Comparison of ENCODE assay signal across 27 cellular contexts in genomic region chr16:8237452-8237851, GRCh38.
"Had no signal": no experiment of that assay in that cellular context is flagged by ENCODE, and none has a peak within 500 bp of the region (broad histone marks: within the 10 kb centered on the region; RNA-seq: fewer than 3 reads in every experiment).

No MANE protein-coding gene starts in this region.

- H3K36me3 ChIP-seq: adrenal gland, WERI-Rb-1 had no signal

- H3K27ac ChIP-seq: adrenal gland, body of pancreas, WERI-Rb-1 had no signal

- ATAC-seq: activated CD4-positive, alpha-beta T cell treated with anti-CD3 and anti-CD28 coated beads for 36 hours; activated CD8-positive, alpha-beta memory T cell treated with anti-CD3 and anti-CD28 coated beads, Interleukin-2, amount 10 ng/mL, durations not matched to agents 7 days and 5 days; activated CD8-positive, alpha-beta T cell treated with anti-CD3 and anti-CD28 coated beads, Interleukin-2, amount 10 ng/mL, durations not matched to agents 7 days and 5 days; activated naive CD8-positive, alpha-beta T cell treated with anti-CD3 and anti-CD28 coated beads, Interleukin-2, amount 50 U/mL, for 24 hours; body of pancreas; effector memory CD8-positive, alpha-beta T cell; T-helper 17 cell had no signal

- H3K4me3 ChIP-seq: adrenal gland, body of pancreas had no signal

- H3K9me3 ChIP-seq: adrenal gland, body of pancreas had no signal

- H3K4me1 ChIP-seq: adrenal gland, body of pancreas had no signal

- H3K27me3 ChIP-seq: adrenal gland, body of pancreas had no signal

- DNase-seq: activated CD4-positive, alpha-beta memory T cell treated with anti-CD3 and anti-CD28 coated beads for 36 hours; activated CD4-positive, alpha-beta T cell treated with anti-CD3 and anti-CD28 coated beads for 36 hours; activated CD4-positive, alpha-beta T cell treated with anti-CD3 and anti-CD28 coated beads, Interleukin-2, amount 10 ng/mL, durations not matched to agents 24 days and 14 days; activated CD4-positive, CD25-positive, alpha-beta regulatory T cell; activated CD4-positive, CD25-positive, alpha-beta regulatory T cell treated with anti-CD3 and anti-CD28 coated beads, Interleukin-2, amount 50 U/mL, for 72 hours; activated CD8-positive, alpha-beta memory T cell treated with anti-CD3 and anti-CD28 coated beads, Interleukin-2, amount 10 ng/mL, durations not matched to agents 7 days and 5 days; activated CD8-positive, alpha-beta memory T cell treated with anti-CD3 and anti-CD28 coated beads, Interleukin-2, amount 50 U/mL, for 4 hours; activated CD8-positive, alpha-beta T cell treated with anti-CD3 and anti-CD28 coated beads, Interleukin-2, amount 10 ng/mL, durations not matched to agents 7 days and 5 days; activated effector memory CD4-positive, alpha-beta T cell treated with anti-CD3 and anti-CD28 coated beads, Interleukin-2, amount 50 U/mL, for 16 hours; activated naive CD4-positive, alpha-beta T cell treated with anti-CD3 and anti-CD28 coated beads for 36 hours; activated naive CD8-positive, alpha-beta T cell treated with anti-CD3 and anti-CD28 coated beads for 36 hours; activated naive CD8-positive, alpha-beta T cell treated with anti-CD3 and anti-CD28 coated beads, Interleukin-2, amount 50 U/mL, for 24 hours; activated T-cell treated with anti-CD3 and anti-CD28 coated beads, Interleukin-2, amount 50 U/mL, for 1 hour; activated T-cell treated with anti-CD3 and anti-CD28 coated beads, Interleukin-2, amount 50 U/mL, for 48 hours; adrenal gland; amygdala; aorta; body of pancreas; cortex of kidney; dermis blood vessel endothelial cell; effector CD4-positive, alpha-beta T cell; effector memory CD8-positive, alpha-beta T cell; foreskin fibroblast; T-helper 1 cell; T-helper 17 cell; T1000; WERI-Rb-1 had no signal
